Comparison of ENCODE assay signal across 22 cellular contexts in the genomic region with DNA sequence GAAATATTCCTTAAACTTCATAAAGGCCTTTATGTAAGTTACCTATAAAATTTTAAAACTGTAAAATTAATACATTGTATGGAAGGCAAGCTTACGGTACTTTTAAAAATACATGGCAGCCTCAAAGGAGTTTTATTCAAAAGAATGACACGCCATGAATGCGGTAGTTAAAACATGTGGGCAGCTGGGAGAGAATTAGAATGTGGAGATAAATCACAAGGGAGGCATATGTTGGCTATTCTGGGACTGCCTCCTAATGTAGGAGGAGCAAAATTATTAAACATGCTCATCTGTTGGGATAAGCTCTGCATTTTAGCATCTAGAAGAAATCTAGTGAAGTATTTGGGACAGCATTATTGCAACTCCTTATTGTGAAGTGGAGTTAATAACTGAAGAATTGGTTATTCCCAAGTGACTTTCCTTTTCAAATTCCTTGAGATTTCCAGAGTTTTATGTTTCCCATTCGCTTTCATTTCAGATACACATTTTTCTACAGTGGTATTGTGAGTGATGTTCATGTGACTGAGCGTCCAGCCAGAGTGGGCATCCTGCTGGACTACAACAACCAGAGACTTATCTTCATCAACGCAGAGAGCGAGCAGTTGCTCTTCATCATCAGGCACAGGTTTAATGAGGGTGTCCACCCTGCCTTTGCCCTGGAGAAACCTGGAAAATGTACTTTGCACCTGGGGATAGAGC.
"Had no signal": no experiment of that assay in that cellular context is flagged by ENCODE, and none has a peak within 500 bp of the region (broad histone marks: within the 10 kb centered on the region; RNA-seq: fewer than 3 reads in every experiment).

No MANE protein-coding gene starts in this region.

- H3K4me1 ChIP-seq: foreskin keratinocyte, uterus had no signal

- H3K27ac ChIP-seq: coronary artery, dorsolateral prefrontal cortex, esophagus squamous epithelium, foreskin keratinocyte, sigmoid colon, suprapubic skin, thyroid gland, upper lobe of left lung, uterus had no signal

- H3K4me3 Mint-ChIP-seq: natural killer cell treated with Interleukin-12 subunit alpha and Interleukin-12 subunit beta and Interleukin-15 and Interleukin-18, amount 100 ng/mL, for 72 hours; stimulated activated effector memory CD8-positive, alpha-beta T cell treated with anti-CD3 and anti-CD28 coated beads, Interleukin-12 subunit alpha, Interleukin-12 subunit beta, amount 100 ng/mL, for 72 hours had no signal

- H3K27me3 ChIP-seq: dorsolateral prefrontal cortex, esophagus squamous epithelium, foreskin keratinocyte, heart left ventricle, sigmoid colon, suprapubic skin, thyroid gland, upper lobe of left lung, uterus had no signal

- H3K9me3 ChIP-seq: esophagus squamous epithelium, heart left ventricle, mucosa of descending colon, sigmoid colon, suprapubic skin, thyroid gland, upper lobe of left lung, uterus had no signal

- H3K36me3 Mint-ChIP-seq: natural killer cell treated with Interleukin-12 subunit alpha and Interleukin-12 subunit beta and Interleukin-15 and Interleukin-18, amount 100 ng/mL, for 72 hours; stimulated activated effector memory CD8-positive, alpha-beta T cell treated with anti-CD3 and anti-CD28 coated beads, Interleukin-12 subunit alpha, Interleukin-12 subunit beta, amount 100 ng/mL, for 72 hours had no signal

- H3K36me3 ChIP-seq: esophagus squamous epithelium, suprapubic skin, thyroid gland, upper lobe of left lung, uterus had no signal

- H3K4me3 ChIP-seq: coronary artery, dorsolateral prefrontal cortex, esophagus squamous epithelium, heart left ventricle, mucosa of descending colon, sigmoid colon, smooth muscle cell, suprapubic skin, thyroid gland, upper lobe of left lung, uterus had no signal

- H3K9me3 Mint-ChIP-seq: natural killer cell treated with Interleukin-12 subunit alpha and Interleukin-12 subunit beta and Interleukin-15 and Interleukin-18, amount 100 ng/mL, for 72 hours; stimulated activated effector memory CD8-positive, alpha-beta T cell treated with anti-CD3 and anti-CD28 coated beads, Interleukin-12 subunit alpha, Interleukin-12 subunit beta, amount 100 ng/mL, for 72 hours had no signal

- H3K27ac Mint-ChIP-seq: natural killer cell treated with Interleukin-12 subunit alpha and Interleukin-12 subunit beta and Interleukin-15 and Interleukin-18, amount 100 ng/mL, for 72 hours; stimulated activated effector memory CD8-positive, alpha-beta T cell treated with anti-CD3 and anti-CD28 coated beads, Interleukin-12 subunit alpha, Interleukin-12 subunit beta, amount 100 ng/mL, for 72 hours had no signal

- DNase-seq: central memory CD4-positive, alpha-beta T cell; dorsolateral prefrontal cortex; effector memory CD4-positive, alpha-beta T cell; esophagus squamous epithelium; foreskin keratinocyte; heart left ventricle; hypothalamus; kidney glomerular epithelial cell; mammary epithelial cell; mucosa of descending colon; sigmoid colon; stimulated activated CD4-positive, alpha-beta T cell treated with anti-CD3 and anti-CD28 coated beads, Interleukin-2, amount 100 ng/mL, for 48 hours; stimulated activated CD8-positive, alpha-beta memory T cell treated with anti-CD3 and anti-CD28 coated beads, Interleukin-4, amount 100 ng/mL, for 48 hours; stimulated activated naive CD8-positive, alpha-beta T cell treated with anti-CD3 and anti-CD28 coated beads, Interleukin-15, Interleukin-2, amounts not matched to agents 100 U/mL and 50 U/mL, for 24 hours; thyroid gland; upper lobe of left lung; uterus had no signal
